16 cellular contexts compared by ENCODE assay signal in genomic region chr1:85090225-85090624, GRCh38. TPM values are rescaled to one million over a fixed set of nuclear protein-coding genes. Genes with fewer than 3 reads are reported as not detected.
DNase-seq lines count a peak whose midpoint lies in the region; ATAC-seq and TF ChIP-seq lines count a peak whose summit lies in the region.
"Had no signal": no experiment of that assay in that cellular context is flagged by ENCODE, and none has a peak within 500 bp of the region (broad histone marks: within the 10 kb centered on the region; RNA-seq: fewer than 3 reads in every experiment).

No MANE protein-coding gene starts in this region.

- H3K27ac ChIP-seq in right cardiac atrium (ENCODE audit: low read length) = no peak overlapping the region
- no peak overlapping the region for H3K27ac ChIP-seq in ovary
- H3K27ac ChIP-seq: BLaER1 treated with 17β-estradiol and CSF1 and Interleukin-3, amounts not matched to agents 10 nM and 100 nM; GM23248 had no signal

- no peak for TF ChIP-seq CTCF in ovary (IDR thresholded peaks at IDR 0.05)

- no peak for TF ChIP-seq POLR2A in ovary (IDR thresholded peaks at IDR 0.05)

- WGBS in right cardiac atrium = 57% methylated on average over 1 of the region's 1 CpG
- WGBS in ovary, 3 donors = 94 to 96% (median 94%) methylated on average over 1 of the region's 1 CpG

- no peak for TF ChIP-seq EP300 in ovary (IDR thresholded peaks at IDR 0.05)

- H3K27me3 Mint-ChIP-seq in activated CD4-positive, alpha-beta T cell treated with anti-CD3 and anti-CD28 coated beads, Interleukin-2, amount 10 ng/mL, durations not matched to agents 24 days and 14 days = peaks cover 13% of the 10 kb centered on the region
- peaks cover 9% of the 10 kb centered on the region for H3K27me3 Mint-ChIP-seq in activated T-helper 17 cell treated with anti-CD3 and anti-CD28 coated beads, Interleukin-2, amount 50 U/mL, for 72 hours
- peaks cover 0 to 30% (median 7%) of the 10 kb centered on the region in 5 donors for H3K27me3 Mint-ChIP-seq in naive thymus-derived CD8-positive, alpha-beta T cell

- peak; percentile 36 for DNase-seq in activated CD4-positive, alpha-beta T cell treated with anti-CD3 and anti-CD28 coated beads, Interleukin-2, amount 10 ng/mL, durations not matched to agents 24 days and 14 days
- no peak for DNase-seq in activated CD4-positive, alpha-beta T cell treated with anti-CD3 and anti-CD28 coated beads for 48 hours
- DNase-seq in right cardiac atrium (no peak), cardiac septum (ENCODE audit: low spot score) (no peak), GF-D8 (lab: John Stamatoyannopoulos, UW) (no peak), ovary (no peak)
- peak in 3 of 10 donors; percentile 6 to 50 (median 32) for DNase-seq in naive thymus-derived CD8-positive, alpha-beta T cell
- DNase-seq: ACHN; CD4-positive, CD25-positive, alpha-beta regulatory T cell; COR-L47; DMS153; GM23248 had no signal

- intact Hi-C loops in activated CD4-positive, alpha-beta T cell treated with anti-CD3 and anti-CD28 coated beads, Interleukin-2, amount 10 ng/mL, durations not matched to agents 24 days and 14 days (cut with micrococcal nuclease) = no loop called here
- intact Hi-C loops in right cardiac atrium (cut with DNase I) = no loop called here
- intact Hi-C loops in cardiac septum (cut with DNase I) = no loop called here
- intact Hi-C loops in ovary (cut with DNase I) = no loop called here

- H3K4me1 ChIP-seq in right cardiac atrium (ENCODE audit: control insufficient read depth, insufficient read depth, low read length) (no peaks in the 10 kb centered on the region), ovary (ENCODE audit: insufficient read depth) (no peaks in the 10 kb centered on the region)

- H3K9me3 ChIP-seq in right cardiac atrium (ENCODE audit: control insufficient read depth, low read length) (no peaks in the 10 kb centered on the region), ovary (no peaks in the 10 kb centered on the region)
- H3K9me3 ChIP-seq: BLaER1 treated with 17β-estradiol and CSF1 and Interleukin-3, amounts not matched to agents 10 nM and 100 nM had no signal

- peaks cover 2% of the 10 kb centered on the region for H3K36me3 Mint-ChIP-seq in activated CD4-positive, alpha-beta T cell treated with anti-CD3 and anti-CD28 coated beads, Interleukin-2, amount 10 ng/mL, durations not matched to agents 24 days and 14 days (ENCODE audit: low read depth)
- H3K36me3 Mint-ChIP-seq in activated T-helper 17 cell treated with anti-CD3 and anti-CD28 coated beads, Interleukin-2, amount 50 U/mL, for 72 hours (ENCODE audit: low read depth) = no peaks in the 10 kb centered on the region
- peaks cover 0 to 4% (median 2%) of the 10 kb centered on the region in 3 donors for H3K36me3 Mint-ChIP-seq in naive thymus-derived CD8-positive, alpha-beta T cell
- H3K36me3 Mint-ChIP-seq: CD4-positive, CD25-positive, alpha-beta regulatory T cell had no signal

- peaks cover 3% of the 10 kb centered on the region for H3K9me3 Mint-ChIP-seq in activated CD4-positive, alpha-beta T cell treated with anti-CD3 and anti-CD28 coated beads, Interleukin-2, amount 10 ng/mL, durations not matched to agents 24 days and 14 days
- no peaks in the 10 kb centered on the region for H3K9me3 Mint-ChIP-seq in activated T-helper 17 cell treated with anti-CD3 and anti-CD28 coated beads, Interleukin-2, amount 50 U/mL, for 72 hours
- H3K9me3 Mint-ChIP-seq in naive thymus-derived CD8-positive, alpha-beta T cell = no peaks in the 10 kb centered on the region

- ATAC-seq in right cardiac atrium = peak; percentile 74 to 80
- ATAC-seq in activated T-helper 17 cell treated with anti-CD3 and anti-CD28 coated beads, Interleukin-2, amount 50 U/mL, for 72 hours (replicated peaks) = peak; percentile 25
- peak; percentile 64 to 82 for ATAC-seq in naive thymus-derived CD8-positive, alpha-beta T cell
- ATAC-seq: HCT116, HepG2 had no signal

- no peak overlapping the region for H3K27ac Mint-ChIP-seq in activated CD4-positive, alpha-beta T cell treated with anti-CD3 and anti-CD28 coated beads, Interleukin-2, amount 10 ng/mL, durations not matched to agents 24 days and 14 days
- H3K27ac Mint-ChIP-seq in activated T-helper 17 cell treated with anti-CD3 and anti-CD28 coated beads, Interleukin-2, amount 50 U/mL, for 72 hours = no peak overlapping the region
- peak overlapping the region in 2 of 10 donors; percentile 26 to 37 for H3K27ac Mint-ChIP-seq in naive thymus-derived CD8-positive, alpha-beta T cell
- H3K27ac Mint-ChIP-seq: CD4-positive, CD25-positive, alpha-beta regulatory T cell had no signal

- no peak overlapping the region for H3K4me3 Mint-ChIP-seq in activated CD4-positive, alpha-beta T cell treated with anti-CD3 and anti-CD28 coated beads, Interleukin-2, amount 10 ng/mL, durations not matched to agents 24 days and 14 days
- H3K4me3 Mint-ChIP-seq in activated T-helper 17 cell treated with anti-CD3 and anti-CD28 coated beads, Interleukin-2, amount 50 U/mL, for 72 hours = no peak overlapping the region
- H3K4me3 Mint-ChIP-seq in naive thymus-derived CD8-positive, alpha-beta T cell = no peak overlapping the region
- H3K4me3 Mint-ChIP-seq: CD4-positive, CD25-positive, alpha-beta regulatory T cell had no signal

- no peaks in the 10 kb centered on the region for H3K36me3 ChIP-seq in ovary
- H3K36me3 ChIP-seq: BLaER1 treated with 17β-estradiol and CSF1 and Interleukin-3, amounts not matched to agents 10 nM and 100 nM had no signal

- H3K27me3 ChIP-seq in right cardiac atrium (ENCODE audit: control insufficient read depth, insufficient read depth) (no peaks in the 10 kb centered on the region), ovary (no peaks in the 10 kb centered on the region)

- POLR2A ChIA-PET in naive thymus-derived CD8-positive, alpha-beta T cell (lab: Charles Lee) = no interaction called here

- peaks cover 4% of the 10 kb centered on the region for H3K4me1 Mint-ChIP-seq in activated CD4-positive, alpha-beta T cell treated with anti-CD3 and anti-CD28 coated beads, Interleukin-2, amount 10 ng/mL, durations not matched to agents 24 days and 14 days
- H3K4me1 Mint-ChIP-seq in activated T-helper 17 cell treated with anti-CD3 and anti-CD28 coated beads, Interleukin-2, amount 50 U/mL, for 72 hours = peaks cover 5% of the 10 kb centered on the region
- H3K4me1 Mint-ChIP-seq in naive thymus-derived CD8-positive, alpha-beta T cell = peaks cover 2 to 15% (median 10%) of the 10 kb centered on the region in 4 donors

- H3K4me3 ChIP-seq in right cardiac atrium (ENCODE audit: low read length) (no peak overlapping the region), ovary (no peak overlapping the region)
- H3K4me3 ChIP-seq: BLaER1 treated with 17β-estradiol and CSF1 and Interleukin-3, amounts not matched to agents 10 nM and 100 nM; GM23248 had no signal

RNA-seq across cellular contexts. Expression of gene MCOLN3, which starts 41.9 kb away (rescaled TPM):
- 0.51 and 0.66 TPM in 2 replicates for total RNA-seq in activated CD4-positive, alpha-beta T cell treated with anti-CD3 and anti-CD28 coated beads, Interleukin-2, amount 10 ng/mL, durations not matched to agents 24 days and 14 days
- 10 to 100 TPM in 3 of 4 donors, 1 to 10 TPM in 1; 9.0 to 18.9 (median 16.1) TPM for total RNA-seq in right cardiac atrium
- 15.2 TPM for polyA plus RNA-seq in right cardiac atrium
- 0.94 TPM for total RNA-seq in cardiac septum
- under 1 TPM; 0.43 to 0.90 TPM for total RNA-seq in activated T-helper 17 cell treated with anti-CD3 and anti-CD28 coated beads, Interleukin-2, amount 50 U/mL, for 72 hours
- total RNA-seq in naive thymus-derived CD8-positive, alpha-beta T cell = not detected
- under 1 TPM in 2 of 3 donors, not detected in 1; 0.08 to 0.51 TPM for polyA plus RNA-seq in naive thymus-derived CD8-positive, alpha-beta T cell
- total RNA-seq in ovary = 1 to 10 TPM; 2.0 to 8.3 (median 3.7) TPM
- 1 to 10 TPM in 1 of 2 donors, under 1 TPM in 1; 0.71 to 1.8 TPM for polyA plus RNA-seq in ovary
- total RNA-seq: CD4-positive, CD25-positive, alpha-beta regulatory T cell had no signal

Comparison
In these comparisons a context has a peak if more than half of its experiments do, and no peak if none do; other contexts are left out.
1. ATAC-seq: peak in every context shown above with its lines; median percentile 77 in right cardiac atrium; 73 in naive thymus-derived CD8-positive, alpha-beta T cell; 25 in activated T-helper 17 cell treated with anti-CD3 and anti-CD28 coated beads, Interleukin-2, amount 50 U/mL, for 72 hours.